8 cellular contexts compared by ENCODE assay signal in the genomic region with DNA sequence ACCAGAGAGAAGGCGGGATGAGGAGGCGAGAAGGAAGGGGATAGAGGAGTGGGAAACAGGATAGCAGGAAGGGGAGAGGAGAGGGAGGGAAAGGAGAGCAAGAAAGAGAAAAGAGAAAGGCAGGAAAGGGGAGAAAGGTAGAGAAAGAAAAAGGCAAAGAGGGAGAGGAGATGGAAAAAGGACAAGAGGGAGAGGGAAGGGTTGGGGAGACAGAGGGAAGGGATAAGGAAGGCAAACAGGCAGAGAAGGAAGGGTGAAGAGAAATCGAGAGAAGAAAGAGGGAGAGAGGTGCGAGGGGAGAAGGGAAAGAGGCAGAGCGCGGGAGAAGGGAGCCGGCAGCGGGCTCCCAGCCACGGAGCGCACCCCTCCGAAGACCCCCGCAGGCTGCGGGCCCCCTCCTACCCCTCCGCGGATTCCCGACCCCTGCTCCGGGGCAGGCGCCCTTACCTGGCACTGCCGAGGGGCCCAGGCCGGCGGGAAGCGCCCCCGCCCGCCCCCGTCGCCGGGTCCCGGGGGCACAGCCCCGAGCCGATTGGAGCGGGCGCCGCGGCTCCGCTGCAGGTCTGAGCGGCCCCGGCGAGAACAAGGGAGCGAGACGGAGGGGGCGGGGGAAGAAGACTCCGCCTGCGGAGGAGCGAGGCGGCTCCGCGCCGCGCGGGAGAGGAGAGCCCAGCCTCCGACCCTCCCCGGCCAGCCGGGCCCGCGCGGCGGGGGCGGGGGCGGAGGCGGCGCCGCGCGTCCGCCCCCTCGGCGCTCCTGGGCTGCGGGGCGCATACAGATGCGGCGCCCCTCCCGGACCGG. TPM values are rescaled to one million over a fixed set of nuclear protein-coding genes. Genes with fewer than 3 reads are reported as not detected.
A peak's percentile ranks its signal among the peaks of the same experiment; 100 is the strongest.
DNase-seq lines count a peak whose midpoint lies in the region; ATAC-seq, FAIRE-seq and TF ChIP-seq lines count a peak whose summit lies in the region.

A gene with protein sequence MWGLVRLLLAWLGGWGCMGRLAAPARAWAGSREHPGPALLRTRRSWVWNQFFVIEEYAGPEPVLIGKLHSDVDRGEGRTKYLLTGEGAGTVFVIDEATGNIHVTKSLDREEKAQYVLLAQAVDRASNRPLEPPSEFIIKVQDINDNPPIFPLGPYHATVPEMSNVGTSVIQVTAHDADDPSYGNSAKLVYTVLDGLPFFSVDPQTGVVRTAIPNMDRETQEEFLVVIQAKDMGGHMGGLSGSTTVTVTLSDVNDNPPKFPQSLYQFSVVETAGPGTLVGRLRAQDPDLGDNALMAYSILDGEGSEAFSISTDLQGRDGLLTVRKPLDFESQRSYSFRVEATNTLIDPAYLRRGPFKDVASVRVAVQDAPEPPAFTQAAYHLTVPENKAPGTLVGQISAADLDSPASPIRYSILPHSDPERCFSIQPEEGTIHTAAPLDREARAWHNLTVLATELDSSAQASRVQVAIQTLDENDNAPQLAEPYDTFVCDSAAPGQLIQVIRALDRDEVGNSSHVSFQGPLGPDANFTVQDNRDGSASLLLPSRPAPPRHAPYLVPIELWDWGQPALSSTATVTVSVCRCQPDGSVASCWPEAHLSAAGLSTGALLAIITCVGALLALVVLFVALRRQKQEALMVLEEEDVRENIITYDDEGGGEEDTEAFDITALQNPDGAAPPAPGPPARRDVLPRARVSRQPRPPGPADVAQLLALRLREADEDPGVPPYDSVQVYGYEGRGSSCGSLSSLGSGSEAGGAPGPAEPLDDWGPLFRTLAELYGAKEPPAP (minus strand): TSS at position 565 of the 801 bp plus-strand sequence. CDS start 1,787 bp downstream, outside the sequence.

- no peaks in the 10 kb centered on the region for H3K9me3 ChIP-seq in AG04450 (ENCODE audit: control insufficient read depth, insufficient read depth, low read length)

- H3K36me3 Mint-ChIP-seq in activated T-helper 1 cell treated with anti-CD3 and anti-CD28 coated beads, Interleukin-12 subunit alpha, Interleukin-12 subunit beta, Interleukin-2, Interleukin-4 antibody, amounts not matched to agents 30 ng/mL and 10 ng/mL and 1 ng/mL, durations not matched to agents 14 hours and 24 hours and 36 hours (ENCODE audit: low read depth), result peaks cover 19% of the 10 kb centered on the region

- DNase-seq in AG04450 (ENCODE audit: low read depth, low spot score) (no peak), GM20000 (ENCODE audit: low spot score) (peak; percentile 95), LHCN-M2 (ENCODE audit: low read depth) (peak; percentile 60), frontal cortex (ENCODE audit: low spot score in 2 of 2) (peak; percentile 86 to 87), omental fat pad (ENCODE audit: low spot score) (no peak), ureter (ENCODE audit: low spot score) (peak; percentile 66), DMS79 treated with DMSO at 0.1 percent for 48 hours (lab: John Stamatoyannopoulos, UW) (no peak)
- peak; percentile 73 for DNase-seq in activated T-helper 1 cell treated with anti-CD3 and anti-CD28 coated beads, Interleukin-12 subunit alpha, Interleukin-12 subunit beta, Interleukin-2, Interleukin-4 antibody, amounts not matched to agents 30 ng/mL and 10 ng/mL and 1 ng/mL, durations not matched to agents 14 hours and 24 hours and 36 hours (ENCODE audit: low spot score)

- H3K4me3 Mint-ChIP-seq in activated T-helper 1 cell treated with anti-CD3 and anti-CD28 coated beads, Interleukin-12 subunit alpha, Interleukin-12 subunit beta, Interleukin-2, Interleukin-4 antibody, amounts not matched to agents 30 ng/mL and 10 ng/mL and 1 ng/mL, durations not matched to agents 14 hours and 24 hours and 36 hours, result peak within 1 kb of the TSS; percentile 86

- peak within 1 kb of the TSS; percentile 52 for H3K27ac ChIP-seq in AG04450 (ENCODE audit: low read depth, low read length)

- peak within 1 kb of the TSS; percentile 61 for H3K4me3 ChIP-seq in AG04450 (ENCODE audit: low read depth, low read length)

- TF ChIP-seq CTCF in AG04450 (IDR thresholded peaks at IDR 0.05; ENCODE audit: low read depth, low read length) (no peak), GM20000 (IDR thresholded peaks at IDR 0.05; ENCODE audit: extremely low read depth, missing control alignments) (no peak), omental fat pad (IDR thresholded peaks at IDR 0.05) (no peak)

- ATAC-seq in omental fat pad (ENCODE audit: low FRiP score), result peak; percentile 67

- H3K4me1 Mint-ChIP-seq in activated T-helper 1 cell treated with anti-CD3 and anti-CD28 coated beads, Interleukin-12 subunit alpha, Interleukin-12 subunit beta, Interleukin-2, Interleukin-4 antibody, amounts not matched to agents 30 ng/mL and 10 ng/mL and 1 ng/mL, durations not matched to agents 14 hours and 24 hours and 36 hours (ENCODE audit: low read depth), result peaks cover 21% of the 10 kb centered on the region

- CTCF ChIA-PET in AG04450 (lab: Charles Lee), result interaction anchor here (0.6 to 12.0 kb wide), 45 partner anchors 8 to 502 kb away, joined by 3 to 262 read pairs (median 5); partner anchors contain the start of genes ACIN1, AJUBA, C14orf119 and PRMT5

- H3K27me3 ChIP-seq in AG04450 (ENCODE audit: control insufficient read depth, insufficient read depth, low read length), result no peaks in the 10 kb centered on the region

- intact Hi-C loops in activated T-helper 1 cell treated with anti-CD3 and anti-CD28 coated beads, Interleukin-12 subunit alpha, Interleukin-12 subunit beta, Interleukin-2, Interleukin-4 antibody, amounts not matched to agents 30 ng/mL and 10 ng/mL and 1 ng/mL, durations not matched to agents 14 hours and 24 hours and 36 hours (cut with micrococcal nuclease), result loop anchor here (1.0 to 5.0 kb wide), 3 partner anchors 23 to 485 kb away; partner anchors contain the start of gene PSMB5

- H3K27me3 Mint-ChIP-seq in activated T-helper 1 cell treated with anti-CD3 and anti-CD28 coated beads, Interleukin-12 subunit alpha, Interleukin-12 subunit beta, Interleukin-2, Interleukin-4 antibody, amounts not matched to agents 30 ng/mL and 10 ng/mL and 1 ng/mL, durations not matched to agents 14 hours and 24 hours and 36 hours (ENCODE audit: insufficient read depth), result peaks cover 8% of the 10 kb centered on the region

- no peaks in the 10 kb centered on the region for H3K9me3 Mint-ChIP-seq in activated T-helper 1 cell treated with anti-CD3 and anti-CD28 coated beads, Interleukin-12 subunit alpha, Interleukin-12 subunit beta, Interleukin-2, Interleukin-4 antibody, amounts not matched to agents 30 ng/mL and 10 ng/mL and 1 ng/mL, durations not matched to agents 14 hours and 24 hours and 36 hours

- no peak for FAIRE-seq in frontal cortex (lab: Jason Lieb, UNC)

- POLR2A ChIA-PET in AG04450 (lab: Yijun Ruan, JAX), result interaction anchor here (0.6 to 2.1 kb wide), 12 partner anchors 11 to 128 kb away, joined by 3 to 17 read pairs (median 4); partner anchors contain the start of genes ACIN1, C14orf119, PRMT5 and PSMB11

- peak within 1 kb of the TSS; percentile 64 for H3K27ac Mint-ChIP-seq in activated T-helper 1 cell treated with anti-CD3 and anti-CD28 coated beads, Interleukin-12 subunit alpha, Interleukin-12 subunit beta, Interleukin-2, Interleukin-4 antibody, amounts not matched to agents 30 ng/mL and 10 ng/mL and 1 ng/mL, durations not matched to agents 14 hours and 24 hours and 36 hours

RNA-seq across cellular contexts. Expression of the gene that starts here (rescaled TPM):
- polyA plus RNA-seq in AG04450 (2011; rRNA removed), result 10.1 and 11.0 TPM in 2 replicates
- polyA minus RNA-seq in AG04450 (2011; rRNA and poly(A)+ RNA removed), result 13.6 and 18.6 TPM in 2 replicates
- total RNA-seq in LHCN-M2 (2014; rRNA removed), result 10.4 and 11.0 TPM in 2 replicates
- polyA plus RNA-seq in LHCN-M2 (2012), result 8.0 TPM
- total RNA-seq in activated T-helper 1 cell treated with anti-CD3 and anti-CD28 coated beads, Interleukin-12 subunit alpha, Interleukin-12 subunit beta, Interleukin-2, Interleukin-4 antibody, amounts not matched to agents 30 ng/mL and 10 ng/mL and 1 ng/mL, durations not matched to agents 14 hours and 24 hours and 36 hours, result 1.0 and 1.2 TPM in 2 replicates
- 9.4 TPM for total RNA-seq in frontal cortex
- 1 to 10 TPM; 1.6 to 4.9 (median 1.8) TPM for total RNA-seq in omental fat pad
- 3.7 TPM for total RNA-seq in ureter

Comparison
In these comparisons a context has a peak if more than half of its experiments do, and no peak if none do; other contexts are left out.
1. DNase-seq: peak in GM20000 (single experiment), LHCN-M2 (single experiment), activated T-helper 1 cell treated with anti-CD3 and anti-CD28 coated beads, Interleukin-12 subunit alpha, Interleukin-12 subunit beta, Interleukin-2, Interleukin-4 antibody, amounts not matched to agents 30 ng/mL and 10 ng/mL and 1 ng/mL, durations not matched to agents 14 hours and 24 hours and 36 hours (single experiment), frontal cortex (2 of 2) and ureter (single experiment); none in AG04450 (single experiment), omental fat pad (single experiment) and DMS79 treated with DMSO at 0.1 percent for 48 hours (single experiment).